25 cellular contexts compared by ENCODE assay signal in genomic region chr3:150225986-150226385, GRCh38.
DNase-seq lines count a peak whose midpoint lies in the region; ATAC-seq, FAIRE-seq and TF ChIP-seq lines count a peak whose summit lies in the region.
"Had no signal": no experiment of that assay in that cellular context is flagged by ENCODE, and none has a peak within 500 bp of the region (broad histone marks: within the 10 kb centered on the region; RNA-seq: fewer than 3 reads in every experiment).

No MANE protein-coding gene starts in this region.

- no peaks in the 10 kb centered on the region for H3K79me1 ChIP-seq in H1 (ENCODE audit: low read depth, low read length)

- CTCF ChIA-PET in H1 (lab: Charles Lee; ENCODE audit: partially characterized antibody), result interaction anchor here (0.6 to 8.2 kb wide), 11 partner anchors 10 to 482 kb away, joined by 3 to 77 read pairs (median 4); no protein-coding TSS in a partner anchor
- CTCF ChIA-PET in activated CD4-positive, alpha-beta T cell treated with anti-CD3 and anti-CD28 coated beads, Interleukin-2, amount 10 ng/mL, durations not matched to agents 7 days and 5 days (lab: Charles Lee), result interaction anchor here (0.6 to 1.1 kb wide), 2 partner anchors 260 to 398 kb away, joined by 3 read pairs; no protein-coding TSS in a partner anchor

- H2BK5ac ChIP-seq in H1 (ENCODE audit: low read depth, low read length), result no peak overlapping the region

- no peak overlapping the region for H3K4me2 ChIP-seq in H1 (ENCODE audit: insufficient read depth in 1 of 2, low read depth in 2 of 2, low read length in 2 of 2)
- H3K4me2 ChIP-seq: smooth muscle cell had no signal

- no peak for TF ChIP-seq RAD21 in H1 (IDR thresholded peaks at IDR 0.05 in 1 of 2, conservative IDR thresholded peaks at IDR 0.05 in 1 of 2; ENCODE audit: low read depth in 2 of 2, low read length in 2 of 2)

- H3K23ac ChIP-seq in H1 (ENCODE audit: insufficient read length), result no peak overlapping the region

- H4K8ac ChIP-seq in H1 (ENCODE audit: extremely low read depth, insufficient read depth, low read length), result 0 out of 2 replicates have a peak overlapping the region, but pooled peaks have one; percentile 4

- H3K9me3 ChIP-seq in H1 (ENCODE audit: insufficient read depth in 2 of 2, low read depth in 1 of 2, low read length in 1 of 2), result no peaks in the 10 kb centered on the region
- H3K9me3 ChIP-seq: left lung, MG63, psoas muscle had no signal

- H3K36me3 ChIP-seq in ACC112 (ENCODE audit: insufficient read depth, low read length) (no peaks in the 10 kb centered on the region), H1 (ENCODE audit: control insufficient read depth in 2 of 4, insufficient read depth in 4 of 4, low read length in 3 of 4) (no peaks in the 10 kb centered on the region)
- H3K36me3 ChIP-seq: left lung, MG63 had no signal

- H3K23me2 ChIP-seq in H1 (ENCODE audit: low read depth, low read length), result peaks cover 6% of the 10 kb centered on the region; the same call in 1 of the 2 replicates

- H3K27ac ChIP-seq in ACC112 (ENCODE audit: low read depth, low read length) (no peak overlapping the region), H1 (ENCODE audit: low read depth, low read length) (no peak overlapping the region)
- H3K27ac ChIP-seq: left lung, psoas muscle had no signal

- peaks cover 23% of the 10 kb centered on the region for H3K27me3 Mint-ChIP-seq in activated CD4-positive, alpha-beta T cell treated with anti-CD3 and anti-CD28 coated beads, Interleukin-2, amount 10 ng/mL, durations not matched to agents 7 days and 5 days
- H3K27me3 Mint-ChIP-seq: brain had no signal

- H3K4me3 ChIP-seq in ACC112 (ENCODE audit: low read depth, low read length) (peak overlapping the region; percentile 19; the same call in 1 of the 2 replicates), H1 (ENCODE audit: extremely low read depth in 1 of 4, insufficient read depth in 2 of 4, low read depth in 3 of 4, low read length in 4 of 4) (no peak overlapping the region; a peak in 1 of 8 replicates)
- H3K4me3 ChIP-seq: left lung, MG63, psoas muscle, smooth muscle cell had no signal

- no peak overlapping the region for H2BK15ac ChIP-seq in H1 (ENCODE audit: low read length)

- H3K4me3 Mint-ChIP-seq in activated CD4-positive, alpha-beta T cell treated with anti-CD3 and anti-CD28 coated beads, Interleukin-2, amount 10 ng/mL, durations not matched to agents 7 days and 5 days, result no peak overlapping the region
- H3K4me3 Mint-ChIP-seq: activated naive CD8-positive, alpha-beta T cell; brain; CD14-positive monocyte had no signal

- H3K9ac ChIP-seq in H1 (replicated peaks in 1 of 4; ENCODE audit: extremely low read depth in 1 of 4, low read depth in 3 of 4, low read length in 3 of 4), result no peak overlapping the region

- no peak overlapping the region for H4K91ac ChIP-seq in H1 (replicated peaks; ENCODE audit: insufficient read length, low read length)

- H2BK20ac ChIP-seq in H1 (ENCODE audit: low read length), result 0 out of 2 replicates have a peak overlapping the region, but pooled peaks have one; percentile 21

- no peak for TF ChIP-seq POLR2A in H1 (IDR thresholded peaks at IDR 0.05; ENCODE audit: control extremely low read depth in 1 of 2, low read depth in 2 of 2, low read length in 2 of 2)
- no peak for TF ChIP-seq POLR2A in GM12891 (IDR thresholded peaks at IDR 0.05; ENCODE audit: low read depth, low read length)

- WGBS in H1 (ENCODE audit: extremely low coverage in 1 of 2, insufficient coverage in 1 of 2, insufficient read length in 1 of 2, insufficient replicate concordance in 2 of 2, low coverage in 1 of 2, low lambda C conversion rate in 2 of 2, missing lambda C conversion rate in 1 of 2), 2 experiments, result 87% methylated on average over 9 of the region's 9 CpGs; no CpG with 5 or more reads in 1 of the 2 experiments

- H2AK5ac ChIP-seq in H1 (ENCODE audit: low read depth, low read length), result no peak overlapping the region

- H3K14ac ChIP-seq in H1 (ENCODE audit: insufficient read length), result no peak overlapping the region

- H3K9me3 Mint-ChIP-seq in activated CD4-positive, alpha-beta T cell treated with anti-CD3 and anti-CD28 coated beads, Interleukin-2, amount 10 ng/mL, durations not matched to agents 7 days and 5 days, result no peaks in the 10 kb centered on the region
- H3K9me3 Mint-ChIP-seq: CD14-positive monocyte, IgD-negative memory B cell had no signal

- no peak overlapping the region for H2BK120ac ChIP-seq in H1 (replicated peaks; ENCODE audit: low read depth, low read length)

- no peak for TF ChIP-seq EP300 in H1 (IDR thresholded peaks at IDR 0.05; ENCODE audit: borderline replicate concordance in 1 of 2, low read depth in 2 of 2, low read length in 2 of 2)

- H3K27me3 ChIP-seq in ACC112 (ENCODE audit: insufficient read depth, low read length), result peaks cover 7% of the 10 kb centered on the region; the same call in 1 of the 2 replicates
- H3K27me3 ChIP-seq in H1 (replicated peaks in 1 of 4; ENCODE audit: control insufficient read depth in 3 of 4, extremely low read depth in 1 of 4, insufficient read depth in 3 of 4, low read length in 3 of 4), result peaks cover 0 to 7% (median 2%) of the 10 kb centered on the region in 4 experiments; a peak in 5 of 7 replicates
- H3K27me3 ChIP-seq: MG63 had no signal

- peaks cover 3% of the 10 kb centered on the region for H3K4me1 Mint-ChIP-seq in activated CD4-positive, alpha-beta T cell treated with anti-CD3 and anti-CD28 coated beads, Interleukin-2, amount 10 ng/mL, durations not matched to agents 7 days and 5 days

- POLR2A ChIA-PET in H1 (lab: Charles Lee; ENCODE audit: partially characterized antibody), result interaction anchor here (0.6 to 0.9 kb wide), 2 partner anchors 183 to 265 kb away, joined by 3 read pairs; no protein-coding TSS in a partner anchor
- POLR2A ChIA-PET in activated CD4-positive, alpha-beta T cell treated with anti-CD3 and anti-CD28 coated beads, Interleukin-2, amount 10 ng/mL, durations not matched to agents 7 days and 5 days (lab: Charles Lee), result no interaction called here

- H2AFZ ChIP-seq in ACC112 (ENCODE audit: low read length, unreplicated experiment) (peak overlapping the region; percentile 21), H1 (ENCODE audit: low read length) (peak overlapping the region; percentile 60; the same call in 1 of the 2 replicates)

- no peaks in the 10 kb centered on the region for H3K79me2 ChIP-seq in ACC112 (ENCODE audit: control insufficient read depth, insufficient read depth, low read length, unreplicated experiment)
- no peaks in the 10 kb centered on the region for H3K79me2 ChIP-seq in H1 (ENCODE audit: control insufficient read depth in 1 of 2, insufficient read depth in 2 of 2, low read length in 2 of 2)

- no peak overlapping the region for H3K4ac ChIP-seq in H1 (replicated peaks; ENCODE audit: insufficient read length, low read depth, low read length)

- no peak overlapping the region for H3K56ac ChIP-seq in H1 (replicated peaks; ENCODE audit: insufficient read length, low read depth, low read length)

- no peak overlapping the region for H4K5ac ChIP-seq in H1 (ENCODE audit: insufficient read length, low read depth, low read length)

- no peak for TF ChIP-seq CTCF in H1 (IDR thresholded peaks at IDR 0.05; ENCODE audit: control extremely low read depth in 1 of 3, insufficient read depth in 1 of 3, low read depth in 1 of 3, low read length in 3 of 3)

- H4K20me1 ChIP-seq in H1 (replicated peaks in 1 of 2; ENCODE audit: control insufficient read depth in 1 of 2, insufficient read depth in 2 of 2, low read length in 2 of 2), result peaks cover 0 to 4% of the 10 kb centered on the region in 2 experiments

- no peak overlapping the region for H2BK12ac ChIP-seq in H1 (ENCODE audit: low read depth, low read length)

- ATAC-seq in HG03469 (IDR thresholded peaks at IDR 0.05; ENCODE audit: unreplicated experiment), result no peak
- ATAC-seq: left lung, psoas muscle had no signal

- DNase-seq in NCI-H2029 treated with DMSO at 0.1 percent for 48 hours (lab: John Stamatoyannopoulos, UW), result peak; percentile 78
- DNase-seq in H1 (ENCODE audit: low read depth in 1 of 2, low spot score in 2 of 2), result no peak
- peak; percentile 88 for DNase-seq in lung microvascular endothelial cell (ENCODE audit: low read depth in 2 of 2)
- no peak for DNase-seq in activated CD4-positive, alpha-beta T cell treated with anti-CD3 and anti-CD28 coated beads, Interleukin-2, amount 10 ng/mL, durations not matched to agents 7 days and 5 days
- no peak for DNase-seq in GM12891 (ENCODE audit: insufficient read length, low spot score)
- no peak for DNase-seq in activated CD8-positive, alpha-beta memory T cell treated with anti-CD3 and anti-CD28 coated beads, Interleukin-2, amount 50 U/mL, for 48 hours
- DNase-seq: activated CD4-positive, alpha-beta T cell treated with anti-CD3 and anti-CD28 coated beads for 48 hours; EL; GOT3; left lung; MG63; NCI-H1436 treated with DMSO at 0.1 percent for 48 hours; NCI-H774; OCI-M1; psoas muscle; SHP77; stimulated activated CD4-positive, alpha-beta T cell treated with anti-CD3 and anti-CD28 coated beads, Interleukin-2, amount 100 ng/mL, for 48 hours; stimulated activated naive CD4-positive, alpha-beta T cell had no signal

- H3K4me1 ChIP-seq in ACC112 (ENCODE audit: control insufficient read depth, insufficient read depth, low read length, unreplicated experiment) (no peaks in the 10 kb centered on the region), H1 (replicated peaks in 1 of 4; ENCODE audit: control insufficient read depth in 3 of 4, insufficient read depth in 4 of 4, low read length in 3 of 4) (peaks cover 3 to 15% (median 6%) of the 10 kb centered on the region in 4 experiments)
- H3K4me1 ChIP-seq: psoas muscle had no signal

- no peak overlapping the region for H3K18ac ChIP-seq in H1 (ENCODE audit: extremely low read depth, low read length)

- FAIRE-seq in H1 (lab: Jason Lieb, UNC) (no peak), GM12891 (lab: Jason Lieb, UNC) (no peak)

- no peak overlapping the region for H3K27ac Mint-ChIP-seq in activated CD4-positive, alpha-beta T cell treated with anti-CD3 and anti-CD28 coated beads, Interleukin-2, amount 10 ng/mL, durations not matched to agents 7 days and 5 days
- H3K27ac Mint-ChIP-seq: activated naive CD8-positive, alpha-beta T cell; brain; CD14-positive monocyte; IgD-negative memory B cell had no signal

- no peaks in the 10 kb centered on the region for H3K36me3 Mint-ChIP-seq in activated CD4-positive, alpha-beta T cell treated with anti-CD3 and anti-CD28 coated beads, Interleukin-2, amount 10 ng/mL, durations not matched to agents 7 days and 5 days (ENCODE audit: low read depth)
- H3K36me3 Mint-ChIP-seq: activated naive CD8-positive, alpha-beta T cell; brain; CD14-positive monocyte; IgD-negative memory B cell had no signal

TF ChIP-seq in H1, 55 proteins besides CTCF, POLR2A, EP300 and RAD21 (continues in another document):
- no peak for TF ChIP-seq YY1 (IDR thresholded peaks at IDR 0.05; ENCODE audit: low read depth, low read length)
- TF ChIP-seq CTBP2 (IDR thresholded peaks at IDR 0.05; ENCODE audit: borderline replicate concordance, insufficient read depth, insufficient read length, low read length), result no peak
- no peak for TF ChIP-seq TAF1 (IDR thresholded peaks at IDR 0.05; ENCODE audit: low read depth, low read length)

TF ChIP-seq in GM12891, 5 proteins besides CTCF, POLR2A, EP300 and RAD21 (continues in another document):
- no peak for TF ChIP-seq PAX5 (IDR thresholded peaks at IDR 0.05; ENCODE audit: insufficient read depth, low read length, severe bottlenecking)
- no peak for TF ChIP-seq TAF1 (IDR thresholded peaks at IDR 0.05; ENCODE audit: low read depth, low read length)
- TF ChIP-seq SPI1 (IDR thresholded peaks at IDR 0.05; ENCODE audit: low read depth, low read length), result no peak

Comparison
In these comparisons a context has a peak if more than half of its experiments do, and no peak if none do; other contexts are left out.
1. DNase-seq: peak in NCI-H2029 treated with DMSO at 0.1 percent for 48 hours (single experiment) and lung microvascular endothelial cell (2 of 2); none in H1 (0 of 2), activated CD4-positive, alpha-beta T cell treated with anti-CD3 and anti-CD28 coated beads, Interleukin-2, amount 10 ng/mL, durations not matched to agents 7 days and 5 days (single experiment), GM12891 (single experiment) and activated CD8-positive, alpha-beta memory T cell treated with anti-CD3 and anti-CD28 coated beads, Interleukin-2, amount 50 U/mL, for 48 hours (single experiment).